17 cellular contexts compared by ENCODE assay signal in genomic region chr5:81761270-81761669, GRCh38. TPM values are rescaled to one million over a fixed set of nuclear protein-coding genes. Genes with fewer than 3 reads are reported as not detected.
DNase-seq lines count a peak whose midpoint lies in the region; ATAC-seq and TF ChIP-seq lines count a peak whose summit lies in the region.
"Had no signal": no experiment of that assay in that cellular context is flagged by ENCODE, and none has a peak within 500 bp of the region (broad histone marks: within the 10 kb centered on the region; RNA-seq: fewer than 3 reads in every experiment).

No MANE protein-coding gene starts in this region.

- intact Hi-C loops in Right ventricle myocardium superior (cut with DNase I), result no loop called here
- intact Hi-C loops in Right ventricle myocardium inferior (cut with DNase I), result no loop called here

- peak overlapping the region; percentile 100 for H3K27ac Mint-ChIP-seq in endothelial cell (ENCODE audit: unreplicated experiment)
- no peak overlapping the region for H3K27ac Mint-ChIP-seq in progenitor cell of endocrine pancreas
- H3K27ac Mint-ChIP-seq: B cell had no signal

- H3K36me3 Mint-ChIP-seq in endothelial cell (ENCODE audit: low read depth, unreplicated experiment), result peaks cover 3% of the 10 kb centered on the region
- H3K36me3 Mint-ChIP-seq in progenitor cell of endocrine pancreas (ENCODE audit: insufficient read depth), result no peaks in the 10 kb centered on the region

- no peak for TF ChIP-seq CTCF in endothelial cell (IDR thresholded peaks at IDR 0.05; ENCODE audit: unreplicated experiment)
- no peak for TF ChIP-seq CTCF in progenitor cell of endocrine pancreas (IDR thresholded peaks at IDR 0.05; ENCODE audit: unreplicated experiment)

- H3K4me1 Mint-ChIP-seq in endothelial cell (ENCODE audit: unreplicated experiment), result peaks cover 73% of the 10 kb centered on the region
- peaks cover 8% of the 10 kb centered on the region for H3K4me1 Mint-ChIP-seq in progenitor cell of endocrine pancreas (ENCODE audit: low read depth)

- H3K9me3 Mint-ChIP-seq in endothelial cell (ENCODE audit: unreplicated experiment) (no peaks in the 10 kb centered on the region), progenitor cell of endocrine pancreas (ENCODE audit: low read depth) (no peaks in the 10 kb centered on the region)

- H3K27me3 Mint-ChIP-seq in endothelial cell (ENCODE audit: unreplicated experiment) (peaks cover 3% of the 10 kb centered on the region), progenitor cell of endocrine pancreas (no peaks in the 10 kb centered on the region)
- H3K27me3 Mint-ChIP-seq: B cell had no signal

- H3K4me3 Mint-ChIP-seq in endothelial cell (ENCODE audit: unreplicated experiment), result no peak overlapping the region
- no peak overlapping the region for H3K4me3 Mint-ChIP-seq in progenitor cell of endocrine pancreas (ENCODE audit: low read depth)
- H3K4me3 Mint-ChIP-seq: B cell had no signal

- ATAC-seq in Right ventricle myocardium superior (ENCODE audit: poor library complexity), result peak; percentile 51
- no peak for ATAC-seq in Right ventricle myocardium inferior
- ATAC-seq in GM19351 (IDR thresholded peaks at IDR 0.05; ENCODE audit: unreplicated experiment), result no peak

- DNase-seq in Right ventricle myocardium superior, result no peak
- DNase-seq in Right ventricle myocardium inferior (ENCODE audit: missing footprints), result no peak
- peak; percentile 28 for DNase-seq in NCI-H82 treated with DMSO at 0.1 percent for 48 hours (lab: John Stamatoyannopoulos, UW; ENCODE audit: unreplicated experiment)
- no peak for DNase-seq in endothelial cell (ENCODE audit: low spot score)
- peak; percentile 50 for DNase-seq in pons (ENCODE audit: low spot score)
- DNase-seq in progenitor cell of endocrine pancreas (ENCODE audit: low spot score, unreplicated experiment), result no peak
- no peak for DNase-seq in NK-92 (lab: John Stamatoyannopoulos, UW; ENCODE audit: unreplicated experiment)
- DNase-seq: DMS79 treated with DMSO at 0.1 percent for 48 hours, Kasumi-1, MM.1S, NCI-H1092, NCI-H146, NCI-H2081 treated with DMSO at 0.1 percent for 48 hours, NCI-H446 treated with DMSO at 0.1 percent for 48 hours, PC-9 had no signal

RNA-seq across cellular contexts. Expression of gene SSBP2, which starts 10.4 kb away (rescaled TPM):
- 46.9 TPM for total RNA-seq in Right ventricle myocardium superior
- total RNA-seq in Right ventricle myocardium inferior, result 55.4 TPM
- total RNA-seq in endothelial cell (ENCODE audit: unreplicated experiment), result 149 TPM
- 66.6 and 68.9 TPM in 2 replicates for total RNA-seq in progenitor cell of endocrine pancreas

Comparison
In these comparisons a context has a peak if more than half of its experiments do, and no peak if none do; other contexts are left out.
1. DNase-seq: peak in NCI-H82 treated with DMSO at 0.1 percent for 48 hours (single experiment) and pons (single experiment); none in Right ventricle myocardium superior (single experiment), Right ventricle myocardium inferior (single experiment), endothelial cell (single experiment), progenitor cell of endocrine pancreas (single experiment) and NK-92 (single experiment).